In the genomic region with DNA sequence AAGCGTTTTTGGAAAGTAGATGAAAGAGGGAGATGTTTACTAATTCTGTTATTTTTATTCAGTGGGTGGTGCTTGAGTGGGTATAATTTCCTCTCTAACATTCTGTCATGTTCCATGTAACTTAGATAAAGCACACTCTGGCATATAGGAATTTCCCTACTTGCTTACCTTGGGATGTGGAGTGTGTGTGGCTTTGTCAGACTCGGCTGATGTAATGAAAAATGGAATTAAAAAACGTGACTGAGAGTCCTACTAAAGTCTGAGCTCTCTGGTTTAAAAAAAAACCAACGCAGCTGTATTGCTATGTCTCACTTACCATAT, we compare ENCODE assay signal across 28 cellular contexts.
DNase-seq lines count a peak whose midpoint lies in the region; ATAC-seq and TF ChIP-seq lines count a peak whose summit lies in the region.
"Had no signal": no experiment of that assay in that cellular context is flagged by ENCODE, and none has a peak within 500 bp of the region (broad histone marks: within the 10 kb centered on the region; RNA-seq: fewer than 3 reads in every experiment).

No MANE protein-coding gene starts in this region.

- H3K9me3 Mint-ChIP-seq in stimulated activated naive CD8-positive, alpha-beta T cell treated with anti-CD3 and anti-CD28 coated beads, Interleukin-15, Interleukin-2, amounts not matched to agents 100 ng/mL and 50 ng/mL, for 24 hours = no peaks in the 10 kb centered on the region
- no peaks in the 10 kb centered on the region for H3K9me3 Mint-ChIP-seq in activated T-helper 17 cell treated with anti-CD3 and anti-CD28 coated beads, Interleukin-2, amount 50 U/mL, for 72 hours
- no peaks in the 10 kb centered on the region for H3K9me3 Mint-ChIP-seq in immature natural killer cell
- no peaks in the 10 kb centered on the region for H3K9me3 Mint-ChIP-seq in chondrocyte (ENCODE audit: low read depth)
- H3K9me3 Mint-ChIP-seq: endodermal cell had no signal

- no peak for TF ChIP-seq POLR2A in tibial nerve (IDR thresholded peaks at IDR 0.05)

- H3K36me3 ChIP-seq in tibial nerve = no peaks in the 10 kb centered on the region
- H3K36me3 ChIP-seq: esophagus muscularis mucosa, upper lobe of left lung had no signal

- H3K27me3 ChIP-seq in tibial nerve = no peaks in the 10 kb centered on the region
- H3K27me3 ChIP-seq: esophagus muscularis mucosa, upper lobe of left lung had no signal

- ATAC-seq in stimulated activated naive CD8-positive, alpha-beta T cell treated with anti-CD3 and anti-CD28 coated beads, Interleukin-15, Interleukin-2, amounts not matched to agents 100 U/mL and 50 U/mL, for 24 hours = no peak
- ATAC-seq in activated T-helper 17 cell treated with anti-CD3 and anti-CD28 coated beads, Interleukin-2, amount 50 U/mL, for 72 hours (replicated peaks) = no peak
- ATAC-seq: activated CD8-positive, alpha-beta memory T cell treated with anti-CD3 and anti-CD28 coated beads, Interleukin-2, amount 10 ng/mL, durations not matched to agents 7 days and 5 days had no signal

- peak overlapping the region; percentile 21 for H3K27ac Mint-ChIP-seq in stimulated activated naive CD8-positive, alpha-beta T cell treated with anti-CD3 and anti-CD28 coated beads, Interleukin-15, Interleukin-2, amounts not matched to agents 100 ng/mL and 50 ng/mL, for 24 hours
- H3K27ac Mint-ChIP-seq in activated T-helper 17 cell treated with anti-CD3 and anti-CD28 coated beads, Interleukin-2, amount 50 U/mL, for 72 hours = no peak overlapping the region
- H3K27ac Mint-ChIP-seq in immature natural killer cell (peak overlapping the region in 5 of 6 donors; percentile 30 to 68 (median 50)), chondrocyte (ENCODE audit: unreplicated experiment) (no peak overlapping the region)
- H3K27ac Mint-ChIP-seq: activated CD8-positive, alpha-beta memory T cell treated with anti-CD3 and anti-CD28 coated beads, Interleukin-2, amount 10 ng/mL, durations not matched to agents 7 days and 5 days had no signal

- DNase-seq in stimulated activated naive CD8-positive, alpha-beta T cell treated with anti-CD3 and anti-CD28 coated beads, Interleukin-15, Interleukin-2, amounts not matched to agents 100 U/mL and 50 U/mL, for 24 hours = no peak
- DNase-seq in immature natural killer cell (no peak), tibial nerve (ENCODE audit: low spot score in 2 of 2) (no peak), mucosa of gallbladder (ENCODE audit: low spot score) (no peak), chondrocyte (ENCODE audit: low spot score) (no peak)
- no peak for DNase-seq in stimulated activated CD4-positive, alpha-beta T cell treated with anti-CD3 and anti-CD28 coated beads, Interleukin-4, amount 100 ng/mL, for 4 hours
- DNase-seq: ACHN; activated CD4-positive, alpha-beta T cell treated with anti-CD3 and anti-CD28 coated beads for 48 hours; activated CD8-positive, alpha-beta memory T cell treated with anti-CD3 and anti-CD28 coated beads, Interleukin-2, amount 10 ng/mL, durations not matched to agents 7 days and 5 days; activated naive CD4-positive, alpha-beta T cell treated with anti-CD3 and anti-CD28 coated beads, Interleukin-2, amount 50 U/mL, for 16 hours; aorta; caudate nucleus; endodermal cell; foreskin melanocyte; hypothalamus; KG1; NCI-H1417; NCI-H2081; NCI-H774; occipital lobe; RPMI8226; stimulated activated CD8-positive, alpha-beta memory T cell treated with anti-CD3 and anti-CD28 coated beads, Interleukin-4, amount 100 ng/mL, for 48 hours; T-helper 2 cell; upper lobe of left lung had no signal

- no peaks in the 10 kb centered on the region for H3K27me3 Mint-ChIP-seq in stimulated activated naive CD8-positive, alpha-beta T cell treated with anti-CD3 and anti-CD28 coated beads, Interleukin-15, Interleukin-2, amounts not matched to agents 100 ng/mL and 50 ng/mL, for 24 hours
- H3K27me3 Mint-ChIP-seq in activated T-helper 17 cell treated with anti-CD3 and anti-CD28 coated beads, Interleukin-2, amount 50 U/mL, for 72 hours = no peaks in the 10 kb centered on the region
- H3K27me3 Mint-ChIP-seq in immature natural killer cell (ENCODE audit: low read depth in 3 of 3) (peaks cover 0 to 4% (median 1%) of the 10 kb centered on the region in 3 donors), chondrocyte (ENCODE audit: low read depth) (no peaks in the 10 kb centered on the region)
- H3K27me3 Mint-ChIP-seq: activated CD8-positive, alpha-beta memory T cell treated with anti-CD3 and anti-CD28 coated beads, Interleukin-2, amount 10 ng/mL, durations not matched to agents 7 days and 5 days had no signal

- H3K4me1 Mint-ChIP-seq in stimulated activated naive CD8-positive, alpha-beta T cell treated with anti-CD3 and anti-CD28 coated beads, Interleukin-15, Interleukin-2, amounts not matched to agents 100 ng/mL and 50 ng/mL, for 24 hours (ENCODE audit: low read depth) = peaks cover 90% of the 10 kb centered on the region
- H3K4me1 Mint-ChIP-seq in activated T-helper 17 cell treated with anti-CD3 and anti-CD28 coated beads, Interleukin-2, amount 50 U/mL, for 72 hours = peaks cover 54% of the 10 kb centered on the region
- H3K4me1 Mint-ChIP-seq in immature natural killer cell (peaks cover 85 to 93% of the 10 kb centered on the region in 2 donors), chondrocyte (ENCODE audit: low read depth) (peaks cover 37% of the 10 kb centered on the region)

- peaks cover 11% of the 10 kb centered on the region for H3K36me3 Mint-ChIP-seq in stimulated activated naive CD8-positive, alpha-beta T cell treated with anti-CD3 and anti-CD28 coated beads, Interleukin-15, Interleukin-2, amounts not matched to agents 100 ng/mL and 50 ng/mL, for 24 hours (ENCODE audit: low read depth)
- peaks cover 32% of the 10 kb centered on the region for H3K36me3 Mint-ChIP-seq in activated T-helper 17 cell treated with anti-CD3 and anti-CD28 coated beads, Interleukin-2, amount 50 U/mL, for 72 hours (ENCODE audit: low read depth)
- H3K36me3 Mint-ChIP-seq in immature natural killer cell (no peaks in the 10 kb centered on the region), chondrocyte (ENCODE audit: low read depth) (no peaks in the 10 kb centered on the region)

- H3K4me1 ChIP-seq in tibial nerve = peaks cover 0 to 32% (median 10%) of the 10 kb centered on the region in 4 donors

- no peaks in the 10 kb centered on the region for H3K9me3 ChIP-seq in tibial nerve
- H3K9me3 ChIP-seq: esophagus muscularis mucosa, upper lobe of left lung had no signal

- H3K27ac ChIP-seq in tibial nerve = no peak overlapping the region
- H3K27ac ChIP-seq: C4-2B, esophagus muscularis mucosa, upper lobe of left lung had no signal

- no peak for TF ChIP-seq EP300 in tibial nerve (IDR thresholded peaks at IDR 0.05)

- 70% methylated on average over 4 of the region's 4 CpGs for WGBS in tibial nerve, 2 donors

- no peak for TF ChIP-seq CTCF in tibial nerve (IDR thresholded peaks at IDR 0.05)
- no peak for TF ChIP-seq CTCF in chondrocyte (IDR thresholded peaks at IDR 0.05)

- H3K4me3 Mint-ChIP-seq in stimulated activated naive CD8-positive, alpha-beta T cell treated with anti-CD3 and anti-CD28 coated beads, Interleukin-15, Interleukin-2, amounts not matched to agents 100 ng/mL and 50 ng/mL, for 24 hours = no peak overlapping the region
- peak overlapping the region; percentile 28 for H3K4me3 Mint-ChIP-seq in activated T-helper 17 cell treated with anti-CD3 and anti-CD28 coated beads, Interleukin-2, amount 50 U/mL, for 72 hours
- H3K4me3 Mint-ChIP-seq in immature natural killer cell = no peak overlapping the region
- H3K4me3 Mint-ChIP-seq in chondrocyte (ENCODE audit: unreplicated experiment) = no peak overlapping the region
- H3K4me3 Mint-ChIP-seq: activated CD8-positive, alpha-beta memory T cell treated with anti-CD3 and anti-CD28 coated beads, Interleukin-2, amount 10 ng/mL, durations not matched to agents 7 days and 5 days; endodermal cell had no signal

- no peak overlapping the region for H3K4me3 ChIP-seq in tibial nerve
- H3K4me3 ChIP-seq: esophagus muscularis mucosa, upper lobe of left lung had no signal

Comparison
In these comparisons a context has a peak if more than half of its experiments do, and no peak if none do; other contexts are left out.
1. H3K27ac Mint-ChIP-seq: peak in stimulated activated naive CD8-positive, alpha-beta T cell treated with anti-CD3 and anti-CD28 coated beads, Interleukin-15, Interleukin-2, amounts not matched to agents 100 ng/mL and 50 ng/mL, for 24 hours (single experiment) and immature natural killer cell (5 of 6); none in activated T-helper 17 cell treated with anti-CD3 and anti-CD28 coated beads, Interleukin-2, amount 50 U/mL, for 72 hours (single experiment) and chondrocyte (single experiment).